In genomic region chr2:36482576-36483214, GRCh38 we compare ENCODE assay signal across 12 cellular contexts.
A peak's percentile ranks its signal among the peaks of the same experiment; 100 is the strongest.
DNase-seq lines count a peak whose midpoint lies in the region; ATAC-seq, FAIRE-seq and TF ChIP-seq lines count a peak whose summit lies in the region.
"Had no signal": no experiment of that assay in that cellular context is flagged by ENCODE, and none has a peak within 500 bp of the region (broad histone marks: within the 10 kb centered on the region; RNA-seq: fewer than 3 reads in every experiment).

No MANE protein-coding gene starts in this region.

- FAIRE-seq in G401.6 (lab: Jason Lieb, UNC): peak; percentile 72
- FAIRE-seq: small intestine had no signal

- no peaks in the 10 kb centered on the region for H3K9me3 ChIP-seq in SJSA1 (replicated peaks)
- no peaks in the 10 kb centered on the region for H3K9me3 ChIP-seq in gastrocnemius medialis
- no peaks in the 10 kb centered on the region for H3K9me3 ChIP-seq in vagina

- peak; percentile 84 to 97 for DNase-seq in SJSA1 (ENCODE audit: low read depth in 1 of 2, low spot score in 2 of 2)
- peak; percentile 77 for DNase-seq in fibroblast of peridontal ligament (ENCODE audit: extremely low read depth)
- DNase-seq in gastrocnemius medialis: no peak
- DNase-seq in DMS79 (lab: John Stamatoyannopoulos, UW): no peak
- no peak for DNase-seq in D341Med (ENCODE audit: low spot score)
- no peak for DNase-seq in vagina (ENCODE audit: extremely low spot score in 2 of 2)
- DNase-seq: activated T-cell treated with anti-CD3 and anti-CD28 coated beads, Interleukin-2, amount 50 U/mL, for 24 hours; glutamatergic neuron; NCI-H2107; small intestine had no signal

- peak overlapping the region; percentile 97 for H3K27ac ChIP-seq in SJSA1
- peak overlapping the region in 3 of 4 donors; percentile 1 to 64 (median 57) for H3K27ac ChIP-seq in gastrocnemius medialis
- H3K27ac ChIP-seq in vagina: no peak overlapping the region

- H3K4me3 ChIP-seq in SJSA1: no peak overlapping the region
- no peak overlapping the region for H3K4me3 ChIP-seq in gastrocnemius medialis
- no peak overlapping the region for H3K4me3 ChIP-seq in vagina

- no peak for TF ChIP-seq POLR2A in gastrocnemius medialis (IDR thresholded peaks at IDR 0.05)
- TF ChIP-seq POLR2A in vagina (IDR thresholded peaks at IDR 0.05): no peak

- intact Hi-C loops in gastrocnemius medialis (cut with DNase I; ENCODE audit: low total_unique reads): no loop called here
- intact Hi-C loops in vagina (cut with DNase I): no loop called here

- H3K4me1 ChIP-seq in SJSA1 (replicated peaks): peaks cover 93% of the 10 kb centered on the region
- peaks cover 53% of the 10 kb centered on the region in 2 donors for H3K4me1 ChIP-seq in gastrocnemius medialis
- H3K4me1 ChIP-seq in vagina: peaks cover 50% of the 10 kb centered on the region

- no peak for ATAC-seq in gastrocnemius medialis
- ATAC-seq in HG02610 (IDR thresholded peaks at IDR 0.05; ENCODE audit: unreplicated experiment): no peak

- no peak for TF ChIP-seq CTCF in gastrocnemius medialis (IDR thresholded peaks at IDR 0.05 in 4 of 5, conservative IDR thresholded peaks at IDR 0.05 in 1 of 5)
- no peak for TF ChIP-seq CTCF in vagina (IDR thresholded peaks at IDR 0.05)

- in situ Hi-C loops in gastrocnemius medialis (cut with MboI; ENCODE audit: low sequenced_read_pairs in 4 of 4): no loop called here

- H3K36me3 ChIP-seq in SJSA1: peaks cover 67% of the 10 kb centered on the region
- H3K36me3 ChIP-seq in gastrocnemius medialis: peaks cover 0 to 51% of the 10 kb centered on the region in 2 donors
- peaks cover 0 to 34% of the 10 kb centered on the region in 2 donors for H3K36me3 ChIP-seq in vagina

- no peaks in the 10 kb centered on the region for H3K27me3 ChIP-seq in SJSA1 (replicated peaks)
- H3K27me3 ChIP-seq in gastrocnemius medialis: no peaks in the 10 kb centered on the region
- H3K27me3 ChIP-seq in vagina: no peaks in the 10 kb centered on the region

Comparison
In these comparisons a context has a peak if more than half of its experiments do, and no peak if none do; other contexts are left out.
1. DNase-seq: peak in SJSA1 (2 of 2) and fibroblast of peridontal ligament (single experiment); none in gastrocnemius medialis (0 of 2), DMS79 (single experiment), D341Med (single experiment) and vagina (0 of 2).